ENCODE assay signal across 14 cellular contexts in the genomic region with DNA sequence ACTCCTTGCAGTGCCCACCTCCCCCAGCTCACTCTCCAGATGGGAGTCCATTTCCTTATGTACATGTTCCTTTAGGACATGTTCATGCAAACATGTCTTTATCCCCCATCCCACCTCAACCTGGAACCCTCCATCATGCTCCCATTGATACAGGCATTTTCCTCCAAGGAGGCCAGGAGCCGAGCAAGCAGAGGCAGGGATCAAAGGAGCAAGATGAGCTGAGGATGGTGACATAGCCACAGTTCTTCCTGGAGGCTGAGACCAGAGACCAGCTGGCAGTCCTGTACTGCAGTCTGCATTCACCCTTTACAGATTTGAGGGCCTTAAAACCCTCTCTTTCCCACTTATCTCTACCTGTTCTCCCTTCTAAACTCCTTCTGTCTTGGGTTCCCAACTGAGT. TPM values are rescaled to one million over a fixed set of nuclear protein-coding genes. Genes with fewer than 3 reads are reported as not detected.
DNase-seq lines count a peak whose midpoint lies in the region; ATAC-seq and TF ChIP-seq lines count a peak whose summit lies in the region.
"Not testable (repeated sequence)": the region's sequence is repeated elsewhere in the genome, so short reads cannot be mapped to it uniquely, and the experiment has no call there.
"Had no signal": no experiment of that assay in that cellular context is flagged by ENCODE, and none has a peak within 500 bp of the region (broad histone marks: within the 10 kb centered on the region; RNA-seq: fewer than 3 reads in every experiment).

No MANE protein-coding gene starts in this region.

- peak overlapping the region; percentile 10; the same call in 1 of the 2 replicates for H3K4me2 ChIP-seq in MM.1S (ENCODE audit: low read depth, low read length)

- H3K4me3 ChIP-seq in MM.1S (ENCODE audit: low read length); endodermal cell (ENCODE audit: low read length): not testable (repeated sequence)

- H3K9me3 Mint-ChIP-seq in CD14-positive monocyte: peaks cover 8 to 21% (median 12%) of the 10 kb centered on the region in 7 donors
- H3K9me3 Mint-ChIP-seq in central memory CD8-positive, alpha-beta T cell; natural killer cell: not testable (repeated sequence)
- peaks cover 21% of the 10 kb centered on the region for H3K9me3 Mint-ChIP-seq in endodermal cell

- not testable (repeated sequence) for H3K27me3 ChIP-seq in MM.1S (replicated peaks; ENCODE audit: insufficient read depth, low read length); endodermal cell (ENCODE audit: control insufficient read depth, insufficient read depth, low read length, poor library complexity, severe bottlenecking)

- not testable (repeated sequence) for DNase-seq in CD14-positive monocyte (ENCODE audit: low spot score); MM.1S; central memory CD8-positive, alpha-beta T cell (ENCODE audit: low spot score in 2 of 2); natural killer cell; omental fat pad (ENCODE audit: low spot score)
- DNase-seq in ecto neural progenitor cell (ENCODE audit: low spot score) (peak; percentile 20), endodermal cell (peak; percentile 11)

- not testable (repeated sequence) for H3K9me2 ChIP-seq in MM.1S (replicated peaks; ENCODE audit: insufficient read depth, low read length)

- not testable (repeated sequence) for H4K20me1 ChIP-seq in MM.1S (ENCODE audit: insufficient read depth, low read length)

- not testable (repeated sequence) for H3K9me3 ChIP-seq in MM.1S (replicated peaks; ENCODE audit: insufficient read depth, low read length); endodermal cell (ENCODE audit: control insufficient read depth, low read length)

- not testable (repeated sequence) for H3K27me3 Mint-ChIP-seq in CD14-positive monocyte (ENCODE audit: low read depth in 3 of 3); central memory CD8-positive, alpha-beta T cell; natural killer cell (ENCODE audit: low read depth in 2 of 2)
- peaks cover 16% of the 10 kb centered on the region for H3K27me3 Mint-ChIP-seq in endodermal cell (ENCODE audit: insufficient read depth)

- peak overlapping the region in 4 of 7 donors; percentile 59 to 75 (median 62) for H3K27ac Mint-ChIP-seq in CD14-positive monocyte
- H3K27ac Mint-ChIP-seq in central memory CD8-positive, alpha-beta T cell (ENCODE audit: low read depth); endodermal cell: not testable (repeated sequence)
- peak overlapping the region in 1 of 2 donors; percentile 87 for H3K27ac Mint-ChIP-seq in natural killer cell

- not testable (repeated sequence) for ATAC-seq in central memory CD8-positive, alpha-beta T cell (replicated peaks; ENCODE audit: extremely low read depth, poor library complexity, severe bottlenecking); natural killer cell
- peak; percentile 28 for ATAC-seq in omental fat pad (ENCODE audit: low FRiP score)

- peak overlapping the region; percentile 32; the same call in 1 of the 2 replicates for H2AFZ ChIP-seq in MM.1S (ENCODE audit: low read length)

- intact Hi-C loops in CD14-positive monocyte (cut with micrococcal nuclease) (loop anchor here in 1 of 2 donors (5.0 kb wide), 1 partner anchor 34 kb away; no protein-coding TSS in a partner anchor), natural killer cell (cut with micrococcal nuclease) (loop anchor here (1.0 to 5.0 kb wide), 2 partner anchors 17 to 34 kb away; no protein-coding TSS in a partner anchor)

- H3K9ac ChIP-seq in MM.1S (ENCODE audit: low read length); endodermal cell (ENCODE audit: extremely low read depth, low read length, poor library complexity, severe bottlenecking): not testable (repeated sequence)

- H3K4me1 Mint-ChIP-seq in CD14-positive monocyte: peaks cover 51% of the 10 kb centered on the region
- H3K4me1 Mint-ChIP-seq in central memory CD8-positive, alpha-beta T cell: peaks cover 58% of the 10 kb centered on the region
- not testable (repeated sequence) for H3K4me1 Mint-ChIP-seq in endodermal cell
- peaks cover 65 to 67% of the 10 kb centered on the region in 2 donors for H3K4me1 Mint-ChIP-seq in natural killer cell

- H3K27ac ChIP-seq in MM.1S (ENCODE audit: low read length); endodermal cell (ENCODE audit: low read depth, low read length): not testable (repeated sequence)

- 86% methylated on average over 1 of the region's 1 CpG; no CpG with 5 or more reads in 1 of the 2 experiments for WGBS in endodermal cell (ENCODE audit: insufficient coverage in 1 of 2, insufficient read length in 1 of 2), 2 experiments

- not testable (repeated sequence) for TF ChIP-seq CTCF in CD14-positive monocyte (IDR thresholded peaks at IDR 0.05); MM.1S (IDR thresholded peaks at IDR 0.05; ENCODE audit: low read length); endodermal cell (conservative IDR thresholded peaks at IDR 0.05); natural killer cell (IDR thresholded peaks at IDR 0.05); omental fat pad (IDR thresholded peaks at IDR 0.05)

- not testable (repeated sequence) for H3F3A ChIP-seq in MM.1S (ENCODE audit: insufficient read depth, low read length)

- H3K36me3 ChIP-seq in MM.1S (replicated peaks; ENCODE audit: insufficient read depth, low read length); endodermal cell (ENCODE audit: control insufficient read depth, insufficient read depth, low read length): not testable (repeated sequence)

- H3K79me2 ChIP-seq in MM.1S (ENCODE audit: low read length): not testable (repeated sequence)

- not testable (repeated sequence) for H3K36me3 Mint-ChIP-seq in CD14-positive monocyte; central memory CD8-positive, alpha-beta T cell (ENCODE audit: insufficient read depth); endodermal cell (ENCODE audit: low read depth); natural killer cell

- H3K4me3 Mint-ChIP-seq in CD14-positive monocyte, endodermal cell: not testable (repeated sequence)
- peak overlapping the region; percentile 16 for H3K4me3 Mint-ChIP-seq in central memory CD8-positive, alpha-beta T cell
- peak overlapping the region; percentile 42 for H3K4me3 Mint-ChIP-seq in natural killer cell

- H3K4me1 ChIP-seq in MM.1S (ENCODE audit: low read length): peaks cover 26% of the 10 kb centered on the region
- H3K4me1 ChIP-seq in endodermal cell (ENCODE audit: control insufficient read depth, insufficient read depth, low read length): not testable (repeated sequence)

RNA-seq across cellular contexts. Expression of a gene that starts 5.0 kb away (rescaled TPM):
- 10 to 100 TPM; 24.8 to 25.3 TPM for polyA plus RNA-seq in CD14-positive monocyte
- total RNA-seq in endodermal cell: not detected
- polyA plus RNA-seq in endodermal cell (2013, experiment 1 of 2): not detected
- polyA plus RNA-seq in endodermal cell (2013, experiment 2 of 2): not detected
- total RNA-seq in natural killer cell: 10 to 100 TPM; 23.7 to 31.2 (median 25.4) TPM
- total RNA-seq in omental fat pad: 1 to 10 TPM in 3 of 4 donors, not detected in 1; 1.1 to 3.2 (median 3.1) TPM
- total RNA-seq: A673; CD4-positive, CD25-positive, alpha-beta regulatory T cell; G401 had no signal
- polyA plus RNA-seq: AG04450; CD4-positive, alpha-beta memory T cell had no signal

RNA-seq across cellular contexts. Expression of a gene that starts 19.4 kb away (rescaled TPM):
- polyA plus RNA-seq in CD14-positive monocyte: 100 to 1,000 TPM in 1 of 2 donors, 10 to 100 TPM in 1; 57.7 to 137 TPM
- 1 to 10 TPM in 1 of 2 donors, under 1 TPM in 1; 0.35 to 2.0 TPM for total RNA-seq in endodermal cell
- polyA plus RNA-seq in endodermal cell (2013, experiment 1 of 2): not detected
- polyA plus RNA-seq in endodermal cell (2013, experiment 2 of 2): not detected
- 10 to 100 TPM; 22.2 to 73.9 (median 55.9) TPM for total RNA-seq in natural killer cell
- total RNA-seq in omental fat pad: under 1 TPM in 3 of 4 donors, not detected in 1; 0.48 to 0.93 (median 0.88) TPM
- total RNA-seq: A673; CD4-positive, CD25-positive, alpha-beta regulatory T cell; G401 had no signal
- polyA plus RNA-seq: AG04450; CD4-positive, alpha-beta memory T cell; CD4-positive, CD25-positive, alpha-beta regulatory T cell had no signal

RNA-seq across cellular contexts. Expression of a gene that starts 39.5 kb away (rescaled TPM):
- not detected for polyA plus RNA-seq in CD14-positive monocyte
- 10 to 100 TPM; 13.1 to 18.4 TPM for total RNA-seq in endodermal cell
- 2.9 TPM for polyA plus RNA-seq in endodermal cell (2013, experiment 1 of 2)
- 4.7 TPM for polyA plus RNA-seq in endodermal cell (2013, experiment 2 of 2)
- total RNA-seq in natural killer cell: 10 to 100 TPM in 1 of 3 donors, 1 to 10 TPM in 2; 4.3 to 10.7 (median 8.2) TPM
- total RNA-seq in omental fat pad: 1 to 10 TPM; 1.5 to 6.9 (median 2.4) TPM
- total RNA-seq: Daoy, G401 had no signal
- polyA plus RNA-seq: CD4-positive, alpha-beta memory T cell; CD4-positive, CD25-positive, alpha-beta regulatory T cell had no signal

RNA-seq across cellular contexts. Expression of a gene that starts 48.5 kb away (rescaled TPM):
- not detected for polyA plus RNA-seq in CD14-positive monocyte
- total RNA-seq in endodermal cell: under 1 TPM in 1 of 2 donors, not detected in 1; 0.75 TPM
- 0.25 TPM for polyA plus RNA-seq in endodermal cell (2013, experiment 1 of 2)
- 0.54 TPM for polyA plus RNA-seq in endodermal cell (2013, experiment 2 of 2)
- total RNA-seq in natural killer cell: 1 to 10 TPM in 1 of 3 donors, under 1 TPM in 2; 0.35 to 1.3 (median 0.84) TPM
- under 1 TPM in 1 of 4 donors, not detected in 3; 0.28 TPM for total RNA-seq in omental fat pad
- total RNA-seq: Daoy, G401 had no signal
- polyA plus RNA-seq: CD4-positive, alpha-beta memory T cell; CD4-positive, CD25-positive, alpha-beta regulatory T cell; CD8-positive, alpha-beta memory T cell had no signal

Comparison
In these comparisons a context has a peak if more than half of its experiments do, and no peak if none do; other contexts are left out.
1. RNA of a gene that starts 5.0 kb away (total RNA-seq): 23.7 to 31.2 TPM in natural killer cell; 1.1 to 3.2 TPM in omental fat pad and not detected in endodermal cell; every median in the first group is over 4 times any median in the second.
2. RNA of a gene that starts 19.4 kb away (total RNA-seq): 22.2 to 73.9 TPM in natural killer cell; 0.35 to 2.0 TPM in endodermal cell and 0.48 to 0.93 TPM in omental fat pad; every median in the first group is over 4 times any median in the second.